Comparison of ENCODE assay signal across 8 cellular contexts in genomic region chr11:11022126-11022730, GRCh38.
DNase-seq lines count a peak whose midpoint lies in the region; ATAC-seq and TF ChIP-seq lines count a peak whose summit lies in the region.

No MANE protein-coding gene starts in this region.

- H3K36me3 ChIP-seq in BE2C, result no peaks in the 10 kb centered on the region
- no peaks in the 10 kb centered on the region for H3K36me3 ChIP-seq in upper lobe of left lung

- no peak for DNase-seq in BE2C
- peak; percentile 38 for DNase-seq in GM13976 (ENCODE audit: low spot score)
- peak; percentile 14 for DNase-seq in RPMI7951 (ENCODE audit: low read depth)
- no peak for DNase-seq in foreskin keratinocyte
- no peak for DNase-seq in upper lobe of left lung
- DNase-seq in activated CD4-positive, CD25-positive, alpha-beta regulatory T cell (lab: John Stamatoyannopoulos, UW), result no peak
- no peak for DNase-seq in DMS79 treated with DMSO at 0.1 percent for 48 hours (lab: John Stamatoyannopoulos, UW)

- H3K27ac ChIP-seq in foreskin keratinocyte (no peak overlapping the region), upper lobe of left lung (no peak overlapping the region)

- in situ Hi-C loops in GM13976 (cut with MboI; ENCODE audit: low sequenced_read_pairs, unreplicated experiment), result loop anchor here (5.0 to 10.0 kb wide), 3 partner anchors 90 to 763 kb away; no protein-coding TSS in a partner anchor

- H3K4me3 ChIP-seq in BE2C (ENCODE audit: low read depth, low read length) (no peak overlapping the region), upper lobe of left lung (no peak overlapping the region)

- TF ChIP-seq CTCF in BE2C (IDR thresholded peaks at IDR 0.05; ENCODE audit: low read depth, low read length) (peak; percentile 34; the same call in 1 of the 2 replicates), GM13976 (IDR thresholded peaks at IDR 0.05; ENCODE audit: borderline replicate concordance, control extremely low read depth, extremely low read depth, insufficient read depth, missing control alignments) (no peak), foreskin keratinocyte (conservative IDR thresholded peaks at IDR 0.05) (peak; percentile 70), upper lobe of left lung (IDR thresholded peaks at IDR 0.05) (peak in 5 of 6 experiments; percentile 25 to 54 (median 44))

- H3K27me3 ChIP-seq in BE2C (no peaks in the 10 kb centered on the region), foreskin keratinocyte (no peaks in the 10 kb centered on the region), upper lobe of left lung (no peaks in the 10 kb centered on the region)

- TF ChIP-seq POLR2A in upper lobe of left lung (IDR thresholded peaks at IDR 0.05), result no peak

- ATAC-seq in foreskin keratinocyte, result no peak
- ATAC-seq in upper lobe of left lung (ENCODE audit: low FRiP score in 2 of 2), result peak in 1 of 2 donors; percentile 59
- ATAC-seq in GM21515 (IDR thresholded peaks at IDR 0.05; ENCODE audit: unreplicated experiment), result no peak

- H3K4me1 ChIP-seq in BE2C, result no peaks in the 10 kb centered on the region
- H3K4me1 ChIP-seq in foreskin keratinocyte, result peaks cover 5% of the 10 kb centered on the region
- H3K4me1 ChIP-seq in upper lobe of left lung, result no peaks in the 10 kb centered on the region

- TF ChIP-seq EP300 in upper lobe of left lung (IDR thresholded peaks at IDR 0.05), result no peak

- H3K9me3 ChIP-seq in BE2C, result no peaks in the 10 kb centered on the region
- no peaks in the 10 kb centered on the region for H3K9me3 ChIP-seq in upper lobe of left lung

- WGBS in upper lobe of left lung, 2 donors, result 32 to 33% methylated on average over 4 of the region's 4 CpGs

Comparison
In these comparisons a context has a peak if more than half of its experiments do, and no peak if none do; other contexts are left out.
1. DNase-seq: peak in GM13976 (single experiment) and RPMI7951 (single experiment); none in BE2C (single experiment), foreskin keratinocyte (0 of 2), upper lobe of left lung (0 of 2), activated CD4-positive, CD25-positive, alpha-beta regulatory T cell (0 of 4) and DMS79 treated with DMSO at 0.1 percent for 48 hours (single experiment).